In the genomic region with DNA sequence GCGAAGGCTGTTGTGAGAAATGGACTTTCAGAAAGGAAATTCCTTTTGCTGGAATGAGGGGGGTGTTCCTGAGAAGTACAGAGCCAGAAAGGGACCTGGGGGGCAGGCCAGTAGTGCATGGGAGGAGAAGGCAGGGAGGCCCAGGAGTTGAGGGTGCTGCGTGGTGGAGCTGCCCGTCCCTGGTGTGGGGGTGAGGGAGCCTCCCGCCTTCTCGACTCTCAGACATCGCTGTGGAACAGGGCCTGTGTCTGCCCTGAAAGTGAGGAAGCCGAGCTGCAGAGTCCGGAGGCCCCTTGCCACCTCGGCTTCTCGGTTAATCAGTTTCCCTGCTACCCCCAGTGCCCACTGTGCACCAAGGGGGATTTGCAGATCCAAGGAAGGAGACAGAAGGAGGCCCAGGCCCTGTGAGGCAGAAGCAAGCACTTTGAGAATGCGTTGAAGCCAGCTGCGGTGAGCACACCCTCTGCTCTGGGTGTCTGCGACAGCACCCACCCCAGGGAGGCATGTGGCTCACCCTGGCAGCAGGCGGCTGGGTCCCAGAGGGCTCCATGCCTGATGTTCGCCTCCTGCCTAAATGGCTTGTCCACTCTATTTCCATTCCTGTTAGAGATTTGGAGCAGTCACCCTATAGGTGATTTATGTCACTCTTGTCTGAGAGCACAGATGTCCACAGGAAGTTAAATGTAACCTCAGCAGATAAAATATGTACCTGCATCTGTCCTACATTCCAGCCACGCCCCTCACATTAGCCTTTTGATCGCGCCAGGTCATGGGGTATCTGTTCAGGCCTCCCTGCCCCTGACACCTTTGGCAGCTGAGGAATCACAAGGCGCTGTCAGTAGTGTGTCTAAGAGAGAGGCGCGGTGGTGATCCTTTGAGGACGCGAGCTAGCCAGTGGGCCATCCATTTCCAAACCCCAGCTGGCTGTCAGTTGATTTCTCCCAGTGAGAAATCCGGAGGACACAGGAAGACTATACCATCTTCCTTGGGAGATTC, we compare ENCODE assay signal across 8 cellular contexts. TPM values are rescaled to one million over a fixed set of nuclear protein-coding genes. Genes with fewer than 3 reads are reported as not detected.
DNase-seq lines count a peak whose midpoint lies in the region; ATAC-seq and TF ChIP-seq lines count a peak whose summit lies in the region.

No MANE protein-coding gene starts in this region.

- peaks cover 0 to 34% (median 0%) of the 10 kb centered on the region in 3 donors for H3K36me3 ChIP-seq in Peyer's patch

- H3K27me3 Mint-ChIP-seq in nephron progenitor cell (ENCODE audit: low read depth, poor library complexity), result no peaks in the 10 kb centered on the region

- H3K4me1 ChIP-seq in Peyer's patch, result peaks cover 0 to 60% (median 7%) of the 10 kb centered on the region in 4 donors

- no peaks in the 10 kb centered on the region for H3K27me3 ChIP-seq in Peyer's patch

- TF ChIP-seq CTCF in Peyer's patch (IDR thresholded peaks at IDR 0.05) (peak in 1 of 6 experiments; percentile 4), epithelial cell of proximal tubule (conservative IDR thresholded peaks at IDR 0.05; ENCODE audit: low read depth, low read length) (no peak), nephron progenitor cell (IDR thresholded peaks at IDR 0.05) (no peak)

- peak overlapping the region; percentile 86 for H3K4me3 Mint-ChIP-seq in nephron progenitor cell

- no peaks in the 10 kb centered on the region for H3K9me3 Mint-ChIP-seq in nephron progenitor cell

- no peaks in the 10 kb centered on the region for H3K9me3 ChIP-seq in Peyer's patch

- no peak for ATAC-seq in HG03196 (IDR thresholded peaks at IDR 0.05; ENCODE audit: unreplicated experiment)
- no peak for ATAC-seq in GM19023 (IDR thresholded peaks at IDR 0.05; ENCODE audit: unreplicated experiment)

- peaks cover 6% of the 10 kb centered on the region for H3K36me3 Mint-ChIP-seq in nephron progenitor cell (ENCODE audit: low read depth)

- DNase-seq in AG08395 (ENCODE audit: low spot score), result peak; percentile 26
- DNase-seq in Peyer's patch, result peak in 2 of 3 donors; percentile 77 to 79
- no peak for DNase-seq in epithelial cell of proximal tubule (ENCODE audit: low read depth)
- no peak for DNase-seq in nephron progenitor cell
- no peak for DNase-seq in stimulated activated naive CD4-positive, alpha-beta T cell treated with Interleukin-2 at 50 U/mL for 16 hours (lab: John Stamatoyannopoulos, UW)
- DNase-seq in activated gamma-delta T cell treated with Interleukin-2 at 50 U/mL for 16 hours, result no peak

- H3K4me1 Mint-ChIP-seq in nephron progenitor cell, result peaks cover 93% of the 10 kb centered on the region

- H3K4me3 ChIP-seq in Peyer's patch, result peak overlapping the region; percentile 15 to 69 (median 38)
- H3K4me3 ChIP-seq in epithelial cell of proximal tubule (ENCODE audit: low read depth, low read length), result peak overlapping the region; percentile 58

- peak overlapping the region; percentile 72 to 98 (median 88) for H3K27ac ChIP-seq in Peyer's patch

- H3K27ac Mint-ChIP-seq in nephron progenitor cell, result peak overlapping the region; percentile 99

- TF ChIP-seq POLR2A in Peyer's patch (IDR thresholded peaks at IDR 0.05), result peak; percentile 58 to 64

RNA-seq across cellular contexts. Expression of a gene that starts 28.3 kb away (rescaled TPM):
- total RNA-seq in Peyer's patch (100 to 1,000 TPM; 123 to 193 (median 168) TPM), epithelial cell of proximal tubule (58.5 and 91.0 TPM in 2 replicates)

RNA-seq across cellular contexts. Expression of a gene that starts 31.2 kb away (rescaled TPM):
- total RNA-seq in Peyer's patch (10 to 100 TPM; 18.2 to 44.1 (median 28.2) TPM), epithelial cell of proximal tubule (7.3 and 12.2 TPM in 2 replicates)

RNA-seq across cellular contexts. Expression of a gene that starts 32.1 kb away (rescaled TPM):
- total RNA-seq in Peyer's patch, result 10 to 100 TPM in 2 of 4 donors, 1 to 10 TPM in 2; 7.4 to 26.1 (median 11.8) TPM
- 7.0 and 9.0 TPM in 2 replicates for total RNA-seq in epithelial cell of proximal tubule

RNA-seq across cellular contexts. Expression of a gene that starts 50.0 kb away (rescaled TPM):
- 100 to 1,000 TPM in 1 of 4 donors, 10 to 100 TPM in 2, 1 to 10 TPM in 1; 1.9 to 191 (median 37.1) TPM for total RNA-seq in Peyer's patch
- 45.7 and 106 TPM in 2 replicates for total RNA-seq in epithelial cell of proximal tubule

Comparison
In these comparisons a context has a peak if more than half of its experiments do, and no peak if none do; other contexts are left out.
1. DNase-seq: peak in AG08395 (single experiment) and Peyer's patch (2 of 3); none in epithelial cell of proximal tubule (single experiment), nephron progenitor cell (single experiment), stimulated activated naive CD4-positive, alpha-beta T cell treated with Interleukin-2 at 50 U/mL for 16 hours (single experiment) and activated gamma-delta T cell treated with Interleukin-2 at 50 U/mL for 16 hours (single experiment).